31 cellular contexts compared by ENCODE assay signal in genomic region chr11:120170741-120171261, GRCh38. TPM values are rescaled to one million over a fixed set of nuclear protein-coding genes. Genes with fewer than 3 reads are reported as not detected.
DNase-seq lines count a peak whose midpoint lies in the region; FAIRE-seq and TF ChIP-seq lines count a peak whose summit lies in the region.
"Had no signal": no experiment of that assay in that cellular context is flagged by ENCODE, and none has a peak within 500 bp of the region (broad histone marks: within the 10 kb centered on the region; RNA-seq: fewer than 3 reads in every experiment).

No MANE protein-coding gene starts in this region.

- no peak overlapping the region for H3K4me3 ChIP-seq in astrocyte (ENCODE audit: insufficient read depth, low read depth, low read length)
- no peak overlapping the region for H3K4me3 ChIP-seq in neuronal stem cell (ENCODE audit: low read length in 2 of 2)
- H3K4me3 ChIP-seq in brain microvascular endothelial cell (ENCODE audit: low read depth, low read length) = no peak overlapping the region
- H3K4me3 ChIP-seq: lung, thoracic aorta, uterus had no signal

- H3K27me3 ChIP-seq in astrocyte (ENCODE audit: insufficient read depth, low read length) (peaks cover 30% of the 10 kb centered on the region), neuronal stem cell (ENCODE audit: control insufficient read depth in 3 of 3, insufficient read depth in 3 of 3, low read depth in 1 of 3, low read length in 3 of 3) (peaks cover 0 to 56% (median 45%) of the 10 kb centered on the region in 3 experiments), brain microvascular endothelial cell (replicated peaks) (peaks cover 19% of the 10 kb centered on the region)
- H3K27me3 ChIP-seq: uterus had no signal

- no peak overlapping the region for H3K9ac ChIP-seq in astrocyte (ENCODE audit: low read length)
- H3K9ac ChIP-seq in neuronal stem cell (ENCODE audit: low read depth, low read length, poor library complexity) = peak overlapping the region; percentile 5
- H3K9ac ChIP-seq: parathyroid adenoma had no signal

- H3K4me2 ChIP-seq in astrocyte (ENCODE audit: low read length) (no peak overlapping the region), neuronal stem cell (ENCODE audit: insufficient read depth, low read length, poor library complexity, severe bottlenecking) (no peak overlapping the region)

- no peak overlapping the region for H3K14ac ChIP-seq in neuronal stem cell (ENCODE audit: low read length)

- H3K36me3 Mint-ChIP-seq in activated CD4-positive, alpha-beta T cell treated with anti-CD3 and anti-CD28 coated beads, Interleukin-2, amount 10 ng/mL, durations not matched to agents 24 days and 14 days (ENCODE audit: low read depth) = no peaks in the 10 kb centered on the region
- no peaks in the 10 kb centered on the region for H3K36me3 Mint-ChIP-seq in astrocyte (ENCODE audit: low read depth, unreplicated experiment)
- H3K36me3 Mint-ChIP-seq: CD4-positive, CD25-positive, alpha-beta regulatory T cell had no signal

- in situ Hi-C loops in brain microvascular endothelial cell (cut with HindIII; ENCODE audit: low pct_ligation_motif_present, low sequenced_read_pairs) = no loop called here

- H3K9me3 Mint-ChIP-seq in activated CD4-positive, alpha-beta T cell treated with anti-CD3 and anti-CD28 coated beads, Interleukin-2, amount 10 ng/mL, durations not matched to agents 24 days and 14 days = no peaks in the 10 kb centered on the region
- no peaks in the 10 kb centered on the region for H3K9me3 Mint-ChIP-seq in astrocyte (ENCODE audit: unreplicated experiment)

- no peak for TF ChIP-seq CTCF in GM10248 (IDR thresholded peaks at IDR 0.05; ENCODE audit: control extremely low read depth, extremely low read depth, low read depth, missing control alignments)
- TF ChIP-seq CTCF in astrocyte (IDR thresholded peaks at IDR 0.05; ENCODE audit: insufficient read depth, low read depth, low read length) = no peak
- no peak for TF ChIP-seq CTCF in brain microvascular endothelial cell (IDR thresholded peaks at IDR 0.05; ENCODE audit: low read depth, low read length, missing control alignments)

- no peak overlapping the region for H4K8ac ChIP-seq in neuronal stem cell (ENCODE audit: low read depth, low read length)

- WGBS in neuronal stem cell (ENCODE audit: extremely low coverage in 2 of 2, insufficient read length in 2 of 2, insufficient replicate concordance in 1 of 2), 2 donors = no CpG with 5 or more reads among the region's 12 CpGs

- peaks cover 72% of the 10 kb centered on the region for H3K27me3 Mint-ChIP-seq in activated CD4-positive, alpha-beta T cell treated with anti-CD3 and anti-CD28 coated beads, Interleukin-2, amount 10 ng/mL, durations not matched to agents 24 days and 14 days
- H3K27me3 Mint-ChIP-seq in astrocyte (ENCODE audit: low read depth, unreplicated experiment) = peaks cover 75% of the 10 kb centered on the region

- H3K23ac ChIP-seq in neuronal stem cell (ENCODE audit: low read depth, low read length, poor library complexity) = no peak overlapping the region

- peak overlapping the region; percentile 13 for H2BK15ac ChIP-seq in neuronal stem cell (ENCODE audit: low read length)

- no peak for TF ChIP-seq POLR2A in H54 (IDR thresholded peaks at IDR 0.05; ENCODE audit: low read depth, low read length)

- H4K91ac ChIP-seq in neuronal stem cell (ENCODE audit: low read depth, low read length, poor library complexity) = no peak overlapping the region

- H2AK5ac ChIP-seq in neuronal stem cell (ENCODE audit: low read depth, low read length) = peak overlapping the region; percentile 6

- FAIRE-seq in astrocyte (lab: Jason Lieb, UNC) (no peak), H54 (lab: Jason Lieb, UNC) (no peak)
- FAIRE-seq: A204.1, frontal cortex had no signal

- peak overlapping the region; percentile 4 for H2BK12ac ChIP-seq in neuronal stem cell (ENCODE audit: low read length)

- no peak overlapping the region for H3K4ac ChIP-seq in neuronal stem cell (ENCODE audit: low read length)

- H4K20me1 ChIP-seq in astrocyte (ENCODE audit: insufficient read depth, low read length) = no peaks in the 10 kb centered on the region

- H2BK5ac ChIP-seq in neuronal stem cell (ENCODE audit: low read length) = no peak overlapping the region

- H3K36me3 ChIP-seq in astrocyte (ENCODE audit: insufficient read depth, low read length) = no peaks in the 10 kb centered on the region
- no peaks in the 10 kb centered on the region for H3K36me3 ChIP-seq in neuronal stem cell (replicated peaks in 1 of 2; ENCODE audit: control insufficient read depth in 2 of 2, insufficient read depth in 2 of 2, low read length in 2 of 2)
- H3K36me3 ChIP-seq in brain microvascular endothelial cell (replicated peaks) = no peaks in the 10 kb centered on the region
- H3K36me3 ChIP-seq: thoracic aorta, uterus had no signal

- H3K18ac ChIP-seq in neuronal stem cell (ENCODE audit: low read length) = peak overlapping the region; percentile 20

- peak; percentile 54 for DNase-seq in activated CD4-positive, alpha-beta T cell treated with anti-CD3 and anti-CD28 coated beads, Interleukin-2, amount 10 ng/mL, durations not matched to agents 24 days and 14 days
- no peak for DNase-seq in activated CD4-positive, alpha-beta T cell treated with anti-CD3 and anti-CD28 coated beads, Interleukin-2, amount 50 U/mL, for 4 hours
- peak; percentile 11 for DNase-seq in GM10248 (ENCODE audit: extremely low spot score)
- no peak for DNase-seq in astrocyte (ENCODE audit: low read depth)
- no peak for DNase-seq in neuronal stem cell (ENCODE audit: low spot score)
- DNase-seq in NCI-H2107 (lab: John Stamatoyannopoulos, UW) = no peak
- no peak for DNase-seq in brain microvascular endothelial cell
- no peak for DNase-seq in H54 (ENCODE audit: insufficient read length, low spot score)
- DNase-seq: activated CD4-positive, alpha-beta T cell treated with anti-CD3 and anti-CD28 coated beads for 4 hours; activated naive CD4-positive, alpha-beta T cell; activated T-cell treated with anti-CD3 and anti-CD28 coated beads, Interleukin-2, amount 50 U/mL, for 4 hours; CD4-positive, CD25-positive, alpha-beta regulatory T cell; H7; KBM-7; kidney glomerular epithelial cell; NCI-H1105; NCI-H187; nephron progenitor cell; Right ventricle myocardium superior; stimulated activated CD8-positive, alpha-beta memory T cell treated with anti-CD3 and anti-CD28 coated beads, Interleukin-4, amount 100 ng/mL, for 48 hours; stimulated activated naive CD8-positive, alpha-beta T cell treated with anti-CD3 and anti-CD28 coated beads, Interleukin-15, amount 100 ng/mL, for 72 hours; uterus had no signal

- intact Hi-C loops in activated CD4-positive, alpha-beta T cell treated with anti-CD3 and anti-CD28 coated beads, Interleukin-2, amount 10 ng/mL, durations not matched to agents 24 days and 14 days (cut with micrococcal nuclease) = no loop called here

- CTCF ChIA-PET in GM10248 (lab: Yijun Ruan, JAX) = interaction anchor here (0.6 to 12.9 kb wide), 14 partner anchors 9 to 556 kb away, joined by 3 to 219 read pairs (median 4); partner anchors contain the start of gene POU2F3

- no peak overlapping the region for H3K27ac Mint-ChIP-seq in activated CD4-positive, alpha-beta T cell treated with anti-CD3 and anti-CD28 coated beads, Interleukin-2, amount 10 ng/mL, durations not matched to agents 24 days and 14 days
- no peak overlapping the region for H3K27ac Mint-ChIP-seq in astrocyte (ENCODE audit: unreplicated experiment)
- H3K27ac Mint-ChIP-seq: nephron progenitor cell had no signal

- no peak overlapping the region for H2AFZ ChIP-seq in astrocyte (ENCODE audit: low read depth, low read length)
- no peak overlapping the region for H2AFZ ChIP-seq in neuronal stem cell (ENCODE audit: low read length)
- H2AFZ ChIP-seq: parathyroid adenoma had no signal

- H3K9me3 ChIP-seq in astrocyte (ENCODE audit: insufficient read depth, low read depth, low read length) (no peaks in the 10 kb centered on the region), neuronal stem cell (replicated peaks in 1 of 2; ENCODE audit: control insufficient read depth in 2 of 2, insufficient read depth in 1 of 2, low read depth in 1 of 2, low read length in 2 of 2) (peaks cover 0 to 2% of the 10 kb centered on the region in 2 donors)
- H3K9me3 ChIP-seq: thoracic aorta, uterus had no signal

- POLR2A ChIA-PET in GM10248 (lab: Yijun Ruan, JAX) = no interaction called here

- H3K79me2 ChIP-seq in astrocyte (ENCODE audit: insufficient read depth, low read length) = no peaks in the 10 kb centered on the region
- H3K79me2 ChIP-seq: parathyroid adenoma had no signal

- no peak overlapping the region for H3K4me3 Mint-ChIP-seq in activated CD4-positive, alpha-beta T cell treated with anti-CD3 and anti-CD28 coated beads, Interleukin-2, amount 10 ng/mL, durations not matched to agents 24 days and 14 days
- peak overlapping the region; percentile 16 for H3K4me3 Mint-ChIP-seq in astrocyte (ENCODE audit: unreplicated experiment)
- H3K4me3 Mint-ChIP-seq: activated T-cell treated with anti-CD3 and anti-CD28 coated beads, Interleukin-2, amount 50 U/mL, for 4 hours; CD4-positive, CD25-positive, alpha-beta regulatory T cell; nephron progenitor cell; stimulated activated naive CD8-positive, alpha-beta T cell treated with anti-CD3 and anti-CD28 coated beads, Interleukin-15, amount 100 ng/mL, for 72 hours had no signal

- H3K79me1 ChIP-seq in neuronal stem cell (ENCODE audit: low read depth, low read length) = no peaks in the 10 kb centered on the region

- H3K4me1 Mint-ChIP-seq in activated CD4-positive, alpha-beta T cell treated with anti-CD3 and anti-CD28 coated beads, Interleukin-2, amount 10 ng/mL, durations not matched to agents 24 days and 14 days = peaks cover 4% of the 10 kb centered on the region
- no peaks in the 10 kb centered on the region for H3K4me1 Mint-ChIP-seq in astrocyte (ENCODE audit: low read depth, unreplicated experiment)

- H3K4me1 ChIP-seq in astrocyte (ENCODE audit: insufficient read depth, low read length) (no peaks in the 10 kb centered on the region), neuronal stem cell (ENCODE audit: control insufficient read depth in 2 of 2, insufficient read depth in 1 of 2, low read depth in 1 of 2, low read length in 2 of 2) (peaks cover 5 to 7% of the 10 kb centered on the region in 2 donors)
- H3K4me1 ChIP-seq: parathyroid adenoma, uterus had no signal

- no peak overlapping the region for H2BK120ac ChIP-seq in neuronal stem cell (ENCODE audit: low read depth, low read length)

- H3K27ac ChIP-seq in astrocyte (ENCODE audit: low read depth, low read length) (no peak overlapping the region), neuronal stem cell (replicated peaks; ENCODE audit: low read length) (no peak overlapping the region), brain microvascular endothelial cell (no peak overlapping the region)
- H3K27ac ChIP-seq: parathyroid adenoma, thoracic aorta, uterus, VCaP had no signal

RNA-seq across cellular contexts. Expression of gene TRIM29, which starts 32.9 kb away (rescaled TPM):
- not detected in 2 replicates for total RNA-seq in activated CD4-positive, alpha-beta T cell treated with anti-CD3 and anti-CD28 coated beads, Interleukin-2, amount 10 ng/mL, durations not matched to agents 24 days and 14 days
- 0.55 and 1.1 TPM in 2 replicates for total RNA-seq in astrocyte
- 0.03 TPM for polyA plus RNA-seq in neuronal stem cell (2013, experiment 1 of 2)
- not detected for polyA plus RNA-seq in neuronal stem cell (2013, experiment 2 of 2)
- total RNA-seq: activated CD8-positive, alpha-beta memory T cell treated with anti-CD3 and anti-CD28 coated beads for 36 hours; activated T-cell treated with anti-CD3 and anti-CD28 coated beads, Interleukin-2, amount 50 U/mL, for 4 hours; CD4-positive, CD25-positive, alpha-beta regulatory T cell; chondrocyte; frontal cortex; mononuclear cell; Right ventricle myocardium superior had no signal
- polyA plus RNA-seq: CD4-positive, CD25-positive, alpha-beta regulatory T cell had no signal

RNA-seq across cellular contexts. Expression of gene OAF, which starts 40.0 kb away (rescaled TPM):
- total RNA-seq in activated CD4-positive, alpha-beta T cell treated with anti-CD3 and anti-CD28 coated beads, Interleukin-2, amount 10 ng/mL, durations not matched to agents 24 days and 14 days = 2.3 and 3.2 TPM in 2 replicates
- total RNA-seq in astrocyte = 20.9 and 22.5 TPM in 2 replicates
- 2.1 TPM for polyA plus RNA-seq in neuronal stem cell (2013, experiment 1 of 2)
- polyA plus RNA-seq in neuronal stem cell (2013, experiment 2 of 2) = 2.0 TPM

Comparison
In these comparisons a context has a peak if more than half of its experiments do, and no peak if none do; other contexts are left out.
1. DNase-seq: peak in activated CD4-positive, alpha-beta T cell treated with anti-CD3 and anti-CD28 coated beads, Interleukin-2, amount 10 ng/mL, durations not matched to agents 24 days and 14 days (single experiment) and GM10248 (single experiment); none in activated CD4-positive, alpha-beta T cell treated with anti-CD3 and anti-CD28 coated beads, Interleukin-2, amount 50 U/mL, for 4 hours (0 of 2), astrocyte (single experiment), neuronal stem cell (single experiment), NCI-H2107 (single experiment), brain microvascular endothelial cell (single experiment) and H54 (single experiment).